Comparison of ENCODE assay signal across 11 cellular contexts in genomic region chr1:58592521-58593134, GRCh38. TPM values are rescaled to one million over a fixed set of nuclear protein-coding genes. Genes with fewer than 3 reads are reported as not detected.
A peak's percentile ranks its signal among the peaks of the same experiment; 100 is the strongest.
DNase-seq lines count a peak whose midpoint lies in the region; ATAC-seq and TF ChIP-seq lines count a peak whose summit lies in the region.
"Had no signal": no experiment of that assay in that cellular context is flagged by ENCODE, and none has a peak within 500 bp of the region (broad histone marks: within the 10 kb centered on the region; RNA-seq: fewer than 3 reads in every experiment).

No MANE protein-coding gene starts in this region.

- no peaks in the 10 kb centered on the region for H3K27me3 ChIP-seq in psoas muscle (ENCODE audit: insufficient read depth in 3 of 3, low read length in 2 of 3)
- H3K27me3 ChIP-seq: neutrophil had no signal

- no peaks in the 10 kb centered on the region for H3K36me3 ChIP-seq in psoas muscle (ENCODE audit: insufficient read depth in 1 of 2, low read depth in 1 of 2)
- H3K36me3 ChIP-seq: neutrophil had no signal

- no peaks in the 10 kb centered on the region for H3K9me3 ChIP-seq in psoas muscle
- H3K9me3 ChIP-seq: neutrophil had no signal

- peaks cover 16% of the 10 kb centered on the region for H3K4me1 ChIP-seq in psoas muscle

- H3K9me3 Mint-ChIP-seq in type B pancreatic cell, result peaks cover 5% of the 10 kb centered on the region

- DNase-seq in EL (peak; percentile 98), RPMI7951 (ENCODE audit: low read depth) (peak; percentile 96), fibroblast of the aortic adventitia (ENCODE audit: low read depth) (peak; percentile 94), psoas muscle (peak; percentile 70 to 74), NCI-H2029 treated with DMSO at 0.1 percent for 48 hours (lab: John Stamatoyannopoulos, UW) (no peak), type B pancreatic cell (ENCODE audit: extremely low spot score, unreplicated experiment) (no peak)
- DNase-seq in activated effector memory CD4-positive, alpha-beta T cell treated with Interleukin-2 at 50 U/mL for 16 hours, result no peak
- DNase-seq: activated CD4-positive, alpha-beta T cell treated with anti-CD3 and anti-CD28 coated beads for 4 hours; NCI-H1930 had no signal

- peak overlapping the region; percentile 48 for H3K27ac ChIP-seq in psoas muscle
- H3K27ac ChIP-seq: neutrophil had no signal

- H3K27ac Mint-ChIP-seq in type B pancreatic cell, result no peak overlapping the region

- H3K36me3 Mint-ChIP-seq in type B pancreatic cell, result no peaks in the 10 kb centered on the region

- ATAC-seq in psoas muscle (peak; percentile 89 to 96 (median 94)), GM18867 (IDR thresholded peaks at IDR 0.05; ENCODE audit: unreplicated experiment) (no peak)

- intact Hi-C loops in psoas muscle (cut with DNase I), result no loop called here

- peaks cover 18% of the 10 kb centered on the region for H3K4me1 Mint-ChIP-seq in type B pancreatic cell (ENCODE audit: unreplicated experiment)

- no peak overlapping the region for H3K4me3 Mint-ChIP-seq in type B pancreatic cell

- TF ChIP-seq CTCF in fibroblast of the aortic adventitia (IDR thresholded peaks at IDR 0.05; ENCODE audit: insufficient read depth, low read length), result no peak
- TF ChIP-seq CTCF in psoas muscle (IDR thresholded peaks at IDR 0.05), result no peak
- no peak for TF ChIP-seq CTCF in type B pancreatic cell (conservative IDR thresholded peaks at IDR 0.05)

- H3K4me3 ChIP-seq in fibroblast of the aortic adventitia (ENCODE audit: low read depth, low read length), result no peak overlapping the region
- H3K4me3 ChIP-seq in psoas muscle, result no peak overlapping the region

- 25 to 37% (median 28%) methylated on average over 5 of the region's 5 CpGs for WGBS in psoas muscle, 3 donors

- no peaks in the 10 kb centered on the region for H3K27me3 Mint-ChIP-seq in type B pancreatic cell

RNA-seq across cellular contexts. Expression of gene TACSTD2, which starts 15.6 kb away (rescaled TPM):
- not detected in 2 replicates for total RNA-seq in RPMI7951 (2014; rRNA removed; shearing (Covaris generic))
- total RNA-seq in fibroblast of the aortic adventitia (ENCODE audit: low replicate concordance) (0.36 and 0.82 TPM in 2 replicates), psoas muscle (under 1 TPM; 0.12 to 0.22 (median 0.16) TPM), type B pancreatic cell (ENCODE audit: low replicate concordance) (21.2 and 39.7 TPM in 2 replicates)
- under 1 TPM; 0.25 to 0.34 (median 0.30) TPM for polyA plus RNA-seq in psoas muscle

RNA-seq across cellular contexts. Expression of gene OMA1, which starts 46.1 kb away (rescaled TPM):
- total RNA-seq in RPMI7951 (2014; rRNA removed; shearing (Covaris generic)), result 23.5 and 32.1 TPM in 2 replicates
- total RNA-seq in fibroblast of the aortic adventitia (ENCODE audit: low replicate concordance), result 22.9 and 30.7 TPM in 2 replicates
- total RNA-seq in psoas muscle, result 10 to 100 TPM; 16.5 to 30.4 (median 23.7) TPM
- polyA plus RNA-seq in psoas muscle, result 10 to 100 TPM in 1 of 3 donors, 1 to 10 TPM in 2; 8.2 to 22.0 (median 9.8) TPM
- total RNA-seq in type B pancreatic cell (ENCODE audit: low replicate concordance), result 19.1 and 22.4 TPM in 2 replicates

Comparison
In these comparisons a context has a peak if more than half of its experiments do, and no peak if none do; other contexts are left out.
1. DNase-seq: peak in EL (single experiment), RPMI7951 (single experiment), fibroblast of the aortic adventitia (single experiment) and psoas muscle (2 of 2); none in activated effector memory CD4-positive, alpha-beta T cell treated with Interleukin-2 at 50 U/mL for 16 hours (single experiment), NCI-H2029 treated with DMSO at 0.1 percent for 48 hours (single experiment) and type B pancreatic cell (single experiment).
2. RNA of gene TACSTD2, which starts 15.6 kb away (total RNA-seq): 21.2 to 39.7 TPM in type B pancreatic cell; 0.36 to 0.82 TPM in fibroblast of the aortic adventitia, 0.12 to 0.22 TPM in psoas muscle and not detected in RPMI7951; every median in the first group is over 10 times any median in the second.